ENCODE assay signal across 9 cellular contexts in genomic region chr1:1978690-1979481, GRCh38. TPM values are rescaled to one million over a fixed set of nuclear protein-coding genes. Genes with fewer than 3 reads are reported as not detected.
"Had no signal": no experiment of that assay in that cellular context is flagged by ENCODE, and none has a peak within 500 bp of the region (broad histone marks: within the 10 kb centered on the region; RNA-seq: fewer than 3 reads in every experiment).

No MANE protein-coding gene starts in this region.

RNA-seq across cellular contexts. Expression of gene CFAP74, which starts 24.7 kb away (rescaled TPM):
- total RNA-seq: LHCN-M2, MCF 10A, NCI-H460, OCI-LY7, Right ventricle myocardium superior, RPMI7951, SJSA1 had no signal
- polyA plus RNA-seq: SK-N-SH had no signal

RNA-seq across cellular contexts. Expression of gene GABRD, which starts 40.3 kb away (rescaled TPM):
- total RNA-seq: LHCN-M2, MCF 10A, NCI-H460, OCI-LY7, PC-9, RPMI7951, SJSA1 had no signal
